In genomic region chrX:34918856-34919255, GRCh38 we compare ENCODE assay signal across 1 cellular context.
TF ChIP-seq lines count a peak whose summit lies in the region.

No MANE protein-coding gene starts in this region.

TF ChIP-seq in GM12878, 131 proteins besides CTCF, POLR2A, EP300 and RAD21 (continued from another document):
- TF ChIP-seq FOXK2 (IDR thresholded peaks at IDR 0.05) (no peak), HDAC2 (IDR thresholded peaks at IDR 0.05) (no peak), POLR2AphosphoS2 (IDR thresholded peaks at IDR 0.05; ENCODE audit: low read depth, low read length) (no peak), E2F8 (IDR thresholded peaks at IDR 0.05; ENCODE audit: low read depth, partially characterized antibody) (no peak), BHLHE40 (IDR thresholded peaks at IDR 0.05; ENCODE audit: borderline replicate concordance in 1 of 2, low read depth in 2 of 2, low read length in 1 of 2) (no peak), IRF5 (IDR thresholded peaks at IDR 0.05; ENCODE audit: borderline replicate concordance) (no peak), E4F1 (IDR thresholded peaks at IDR 0.05; ENCODE audit: borderline replicate concordance, partially characterized antibody) (no peak), FOS (IDR thresholded peaks at IDR 0.05; ENCODE audit: borderline replicate concordance, extremely low read depth, insufficient read length) (no peak), SKIL (IDR thresholded peaks at IDR 0.05; ENCODE audit: low read depth, poor library complexity, severe bottlenecking) (no peak), RCOR1 (conservative IDR thresholded peaks at IDR 0.05; ENCODE audit: low read depth, low read length) (no peak), RELB (IDR thresholded peaks at IDR 0.05; ENCODE audit: low read depth) (no peak), POU2F2 (IDR thresholded peaks at IDR 0.05; ENCODE audit: borderline replicate concordance, low read depth, low read length) (no peak), IRF3 (IDR thresholded peaks at IDR 0.05) (no peak)
